ENCODE assay signal across 9 cellular contexts in genomic region chr11:46701078-46701654, GRCh38. TPM values are rescaled to one million over a fixed set of nuclear protein-coding genes. Genes with fewer than 3 reads are reported as not detected.
DNase-seq lines count a peak whose midpoint lies in the region; ATAC-seq and TF ChIP-seq lines count a peak whose summit lies in the region.
"Had no signal": no experiment of that assay in that cellular context is flagged by ENCODE, and none has a peak within 500 bp of the region (broad histone marks: within the 10 kb centered on the region; RNA-seq: fewer than 3 reads in every experiment).

No MANE protein-coding gene starts in this region.

- no peaks in the 10 kb centered on the region for H3K27me3 ChIP-seq in CD4-positive, alpha-beta T cell (ENCODE audit: control insufficient read depth, insufficient read depth, low read length)
- no peaks in the 10 kb centered on the region for H3K27me3 ChIP-seq in muscle layer of colon (ENCODE audit: control insufficient read depth in 1 of 2, insufficient read depth in 2 of 2, low read length in 2 of 2)

- no peaks in the 10 kb centered on the region for H3K9me3 Mint-ChIP-seq in CD4-positive, alpha-beta T cell
- H3K9me3 Mint-ChIP-seq in MCF 10A (ENCODE audit: unreplicated experiment): no peaks in the 10 kb centered on the region

- POLR2A ChIA-PET in CD4-positive, alpha-beta T cell (lab: Charles Lee): interaction anchor here (0.6 to 10.9 kb wide), 15 partner anchors 9 to 514 kb away, joined by 3 to 146 read pairs (median 4); partner anchors contain the start of genes AMBRA1, ATG13, DDB2 and F2
- POLR2A ChIA-PET in MCF 10A (lab: Yijun Ruan, JAX): interaction anchor here (0.6 to 7.0 kb wide), 23 partner anchors 10 to 779 kb away, joined by 3 to 150 read pairs (median 4); partner anchors contain the start of genes AMBRA1, ATG13, CKAP5 and CSTPP1

- no peaks in the 10 kb centered on the region for H3K9me3 ChIP-seq in CD4-positive, alpha-beta T cell (ENCODE audit: control insufficient read depth, low read length)
- no peaks in the 10 kb centered on the region for H3K9me3 ChIP-seq in muscle layer of colon (ENCODE audit: low read length)

- peak in 1 of 10 experiments; percentile 2 for DNase-seq in CD4-positive, alpha-beta T cell
- no peak for DNase-seq in MCF 10A (ENCODE audit: unreplicated experiment)
- DNase-seq in DMS114 treated with DMSO at 0.1 percent for 48 hours (lab: John Stamatoyannopoulos, UW; ENCODE audit: unreplicated experiment): no peak
- DNase-seq in NCI-H1694 treated with DMSO at 0.1 percent for 48 hours (lab: John Stamatoyannopoulos, UW): no peak
- DNase-seq in A172 (ENCODE audit: low spot score): no peak

- H3K4me1 ChIP-seq in muscle layer of colon (ENCODE audit: insufficient read depth, low read length): peaks cover 46% of the 10 kb centered on the region

- H3K4me1 Mint-ChIP-seq in CD4-positive, alpha-beta T cell (ENCODE audit: low read depth): peaks cover 60% of the 10 kb centered on the region
- peaks cover 21% of the 10 kb centered on the region for H3K4me1 Mint-ChIP-seq in MCF 10A (ENCODE audit: insufficient read depth, unreplicated experiment)

- peaks cover 76% of the 10 kb centered on the region for H3K36me3 Mint-ChIP-seq in CD4-positive, alpha-beta T cell (ENCODE audit: low read depth)
- H3K36me3 Mint-ChIP-seq in MCF 10A (ENCODE audit: insufficient read depth, unreplicated experiment): peaks cover 52% of the 10 kb centered on the region

- CTCF ChIA-PET in CD4-positive, alpha-beta T cell (lab: Charles Lee): interaction anchor here (0.9 to 1.2 kb wide), 2 partner anchors 30 to 84 kb away, joined by 4 to 5 read pairs; partner anchors contain the start of genes ATG13 and HARBI1
- CTCF ChIA-PET in MCF 10A (lab: Yijun Ruan, JAX): interaction anchor here (0.8 to 1.9 kb wide), 3 partner anchors 11 to 31 kb away, joined by 5 to 9 read pairs (median 5); no protein-coding TSS in a partner anchor

- peak overlapping the region; percentile 57 for H3K9ac ChIP-seq in muscle layer of colon (ENCODE audit: low read length)

- H3K4me3 ChIP-seq in muscle layer of colon (ENCODE audit: low read depth in 1 of 2, low read length in 2 of 2): peak overlapping the region; percentile 98 to 99

- no peak for ATAC-seq in CD4-positive, alpha-beta T cell (ENCODE audit: poor library complexity)
- ATAC-seq in HG03095 (IDR thresholded peaks at IDR 0.05; ENCODE audit: unreplicated experiment): peak; percentile 1
- ATAC-seq in HG03571 (IDR thresholded peaks at IDR 0.05; ENCODE audit: unreplicated experiment): no peak

- H3K36me3 ChIP-seq in muscle layer of colon (ENCODE audit: insufficient read depth, low read length): peaks cover 39% of the 10 kb centered on the region

- H3K27me3 Mint-ChIP-seq in CD4-positive, alpha-beta T cell: no peaks in the 10 kb centered on the region
- no peaks in the 10 kb centered on the region for H3K27me3 Mint-ChIP-seq in MCF 10A (ENCODE audit: insufficient read depth, unreplicated experiment)

- H3K27ac ChIP-seq in CD4-positive, alpha-beta T cell (ENCODE audit: low read depth, low read length): peak overlapping the region; percentile 72
- H3K27ac ChIP-seq in muscle layer of colon (ENCODE audit: low read depth, low read length): peak overlapping the region; percentile 85

- peak overlapping the region; percentile 87 for H3K27ac Mint-ChIP-seq in CD4-positive, alpha-beta T cell
- peak overlapping the region; percentile 98 for H3K27ac Mint-ChIP-seq in MCF 10A (ENCODE audit: low read depth, unreplicated experiment)

- intact Hi-C loops in CD4-positive, alpha-beta T cell (cut with DNase I, micrococcal nuclease): loop anchor here in 1 of 2 experiments (2.0 to 10.0 kb wide), 8 partner anchors 84 to 874 kb away; partner anchors contain the start of genes ARFGAP2, ATG13, CSTPP1 and DDB2
- intact Hi-C loops in MCF 10A (cut with micrococcal nuclease): no loop called here

- peak overlapping the region; percentile 96 for H3K4me3 Mint-ChIP-seq in CD4-positive, alpha-beta T cell
- H3K4me3 Mint-ChIP-seq in MCF 10A (ENCODE audit: unreplicated experiment): peak overlapping the region; percentile 99

- TF ChIP-seq CTCF in CD4-positive, alpha-beta T cell (IDR thresholded peaks at IDR 0.05): no peak
- TF ChIP-seq CTCF in MCF 10A (IDR thresholded peaks at IDR 0.05; ENCODE audit: unreplicated experiment): no peak

- BruUV-seq in MCF 10A (replicated peaks; lab: Mats Ljungman, UMichigan): TSS peak; percentile 66

RNA-seq across cellular contexts. Expression of gene ZNF408, which starts 0.3 kb away (rescaled TPM):
- 10 to 100 TPM; 22.7 to 23.0 TPM for total RNA-seq in CD4-positive, alpha-beta T cell
- 14.5 and 15.3 TPM in 2 replicates for total RNA-seq in MCF 10A (2022)
- 7.9 and 14.2 TPM in 2 replicates for total RNA-seq in A172 (2014; rRNA removed; shearing (Covaris generic))

RNA-seq across cellular contexts. Expression of gene ARHGAP1, which starts 0.7 kb away (rescaled TPM):
- total RNA-seq in CD4-positive, alpha-beta T cell: 10 to 100 TPM; 33.7 to 36.3 TPM
- 61.0 and 63.6 TPM in 2 replicates for total RNA-seq in MCF 10A (2022)
- 44.0 and 47.6 TPM in 2 replicates for total RNA-seq in A172 (2014; rRNA removed; shearing (Covaris generic))

RNA-seq across cellular contexts. Expression of gene F2, which starts 17.8 kb away (rescaled TPM):
- total RNA-seq in CD4-positive, alpha-beta T cell: not detected
- not detected in 2 replicates for total RNA-seq in MCF 10A (2022)
- not detected in 2 replicates for total RNA-seq in A172 (2014; rRNA removed; shearing (Covaris generic))
- total RNA-seq: LHCN-M2 had no signal
